ENCODE assay signal across 8 cellular contexts in the genomic region with DNA sequence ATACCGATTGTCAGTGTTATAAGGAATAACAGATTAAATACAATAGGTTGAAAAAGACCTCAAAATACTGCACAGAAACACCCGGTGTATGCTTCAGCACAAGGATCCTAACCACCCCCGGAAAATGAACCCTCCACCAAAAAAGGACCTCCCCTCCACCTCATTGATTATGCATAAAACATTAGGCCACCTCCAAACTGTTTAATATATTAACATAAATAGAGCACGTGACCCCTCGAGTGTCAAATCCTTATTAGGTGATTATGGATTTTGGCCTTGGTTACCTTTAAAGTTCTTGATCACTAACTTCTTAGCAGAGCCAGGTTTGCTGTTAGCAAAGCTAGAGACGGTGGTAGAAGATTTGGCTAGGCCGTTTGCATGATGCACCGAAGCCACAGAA. TPM values are rescaled to one million over a fixed set of nuclear protein-coding genes. Genes with fewer than 3 reads are reported as not detected.
A peak's percentile ranks its signal among the peaks of the same experiment; 100 is the strongest.
DNase-seq lines count a peak whose midpoint lies in the region; ATAC-seq and TF ChIP-seq lines count a peak whose summit lies in the region.

No MANE protein-coding gene starts in this region.

- H3K9ac ChIP-seq in IMR-90 (ENCODE audit: low read depth, low read length) (peak overlapping the region; percentile 99), iPS-15b (ENCODE audit: low read depth, low read length) (peak overlapping the region; percentile 73), stomach smooth muscle (ENCODE audit: low read length in 2 of 2) (peak overlapping the region; percentile 74 to 84)

- H3K23ac ChIP-seq in IMR-90 (ENCODE audit: low read depth, low read length) = peak overlapping the region; percentile 62

- CTCF ChIA-PET in IMR-90 (lab: Yijun Ruan, JAX) = no interaction called here
- CTCF ChIA-PET in activated CD8-positive, alpha-beta T cell treated with anti-CD3 and anti-CD28 coated beads for 36 hours (lab: Charles Lee) = interaction anchor here (1.9 kb wide), 1 partner anchor 45 kb away, joined by 5 read pairs; no protein-coding TSS in a partner anchor

- no peaks in the 10 kb centered on the region for H4K20me1 ChIP-seq in IMR-90 (ENCODE audit: insufficient read depth, low read length)

- in situ Hi-C loops in IMR-90 (cut with MboI; ENCODE audit: low sequenced_read_pairs) = no loop called here

- H3K14ac ChIP-seq in IMR-90 (replicated peaks; ENCODE audit: low read depth, low read length) = peak overlapping the region; percentile 90

- peak overlapping the region; percentile 93 for H3K4me2 ChIP-seq in IMR-90 (ENCODE audit: low read depth, low read length)

- H3K4me3 Mint-ChIP-seq in activated CD8-positive, alpha-beta T cell treated with anti-CD3 and anti-CD28 coated beads for 36 hours = peak overlapping the region; percentile 98

- H3K56ac ChIP-seq in IMR-90 (ENCODE audit: extremely low read depth, insufficient read depth, low read length) = peak overlapping the region; percentile 87; the same call in 1 of the 2 replicates

- no peaks in the 10 kb centered on the region for H3K9me1 ChIP-seq in IMR-90 (ENCODE audit: insufficient read depth, low read length)

- H4K91ac ChIP-seq in IMR-90 (ENCODE audit: insufficient read depth, low read depth, low read length) = peak overlapping the region; percentile 86; the same call in 1 of the 2 replicates

- H3K27ac ChIP-seq in IMR-90 (ENCODE audit: insufficient read depth, low read length) (peak overlapping the region; percentile 84), stomach smooth muscle (ENCODE audit: low read length) (peak overlapping the region; percentile 92)

- no peaks in the 10 kb centered on the region for H3K27me3 Mint-ChIP-seq in activated CD8-positive, alpha-beta T cell treated with anti-CD3 and anti-CD28 coated beads for 36 hours

- peak overlapping the region; percentile 65 to 75; a peak in 3 of 4 replicates for H4K8ac ChIP-seq in IMR-90 (ENCODE audit: low read depth in 2 of 2, low read length in 2 of 2)

- H4K5ac ChIP-seq in IMR-90 (ENCODE audit: low read depth, low read length) = peak overlapping the region; percentile 93; the same call in 1 of the 2 replicates

- H3K4me3 ChIP-seq in IMR-90 (ENCODE audit: insufficient read depth, low read depth, low read length) (peak overlapping the region; percentile 99), iPS-15b (ENCODE audit: low read depth, low read length) (peak overlapping the region; percentile 76), stomach smooth muscle (ENCODE audit: low read length in 2 of 2) (peak overlapping the region; percentile 83 to 90)

- no peak overlapping the region for H2BK20ac ChIP-seq in IMR-90 (ENCODE audit: low read depth, low read length)

- dilution Hi-C loops in IMR-90 (cut with HindIII; ENCODE audit: low sequenced_read_pairs, unreplicated experiment) = no loop called here

- H3K4ac ChIP-seq in IMR-90 (ENCODE audit: low read depth, low read length) = peak overlapping the region; percentile 94

- H3K36me3 Mint-ChIP-seq in activated CD8-positive, alpha-beta T cell treated with anti-CD3 and anti-CD28 coated beads for 36 hours (ENCODE audit: low read depth) = peaks cover 11% of the 10 kb centered on the region

- H2BK5ac ChIP-seq in IMR-90 (ENCODE audit: low read depth, low read length, poor library complexity, severe bottlenecking) = peak overlapping the region; percentile 96

- H3K18ac ChIP-seq in IMR-90 (ENCODE audit: low read depth, low read length) = peak overlapping the region; percentile 95; the same call in 1 of the 2 replicates

- H3K27ac Mint-ChIP-seq in activated CD8-positive, alpha-beta T cell treated with anti-CD3 and anti-CD28 coated beads for 36 hours = peak overlapping the region; percentile 98

- no peak for ATAC-seq in IMR-90 (ENCODE audit: low read depth)
- ATAC-seq in activated CD8-positive, alpha-beta T cell treated with anti-CD3 and anti-CD28 coated beads for 36 hours = no peak
- ATAC-seq in GM18873 (IDR thresholded peaks at IDR 0.05; ENCODE audit: low FRiP score, unreplicated experiment) = no peak

- no peaks in the 10 kb centered on the region; the same call in 1 of the 2 replicates for H3K36me3 ChIP-seq in IMR-90 (ENCODE audit: control insufficient read depth, insufficient read depth, low read length)
- no peaks in the 10 kb centered on the region for H3K36me3 ChIP-seq in iPS-15b (ENCODE audit: control insufficient read depth, insufficient read depth, low read length)
- peaks cover 0 to 6% of the 10 kb centered on the region in 2 donors for H3K36me3 ChIP-seq in stomach smooth muscle (ENCODE audit: control insufficient read depth in 2 of 2, insufficient read depth in 2 of 2, low read length in 2 of 2)

- H2BK120ac ChIP-seq in IMR-90 (ENCODE audit: low read depth, low read length) = peak overlapping the region; percentile 62

- BruUV-seq in IMR-90 (replicated peaks; lab: Mats Ljungman, UMichigan) = no TSS peak

- H3K9me3 ChIP-seq in IMR-90 (ENCODE audit: control insufficient read depth, insufficient read depth, low read length) (no peaks in the 10 kb centered on the region), iPS-15b (ENCODE audit: control insufficient read depth, insufficient read depth, low read length) (no peaks in the 10 kb centered on the region), stomach smooth muscle (ENCODE audit: control insufficient read depth in 2 of 2, low read length in 2 of 2) (no peaks in the 10 kb centered on the region)

- TF ChIP-seq RAD21 in IMR-90 (IDR thresholded peaks at IDR 0.05; ENCODE audit: low read length) = no peak

- no peak overlapping the region; the same call in 2 of the 3 replicates for H2BK15ac ChIP-seq in IMR-90 (ENCODE audit: low read depth, low read length)

- TF ChIP-seq POLR2A in IMR-90 (IDR thresholded peaks at IDR 0.05; ENCODE audit: low read depth, low read length) = no peak

- no peaks in the 10 kb centered on the region; a peak in 1 of 4 replicates for H3K79me1 ChIP-seq in IMR-90 (ENCODE audit: low read depth in 1 of 2, low read length in 2 of 2)

- H3K4me1 ChIP-seq in IMR-90 (ENCODE audit: control insufficient read depth, insufficient read depth, low read length) (no peaks in the 10 kb centered on the region), iPS-15b (ENCODE audit: control insufficient read depth, insufficient read depth, low read length) (no peaks in the 10 kb centered on the region), stomach smooth muscle (ENCODE audit: control insufficient read depth, insufficient read depth, low read length) (no peaks in the 10 kb centered on the region)

- POLR2A ChIA-PET in IMR-90 (lab: Charles Lee; ENCODE audit: unreplicated experiment) = interaction anchor here (0.6 kb wide), 1 partner anchor 84 kb away, joined by 3 read pairs; no protein-coding TSS in a partner anchor
- POLR2A ChIA-PET in activated CD8-positive, alpha-beta T cell treated with anti-CD3 and anti-CD28 coated beads for 36 hours (lab: Charles Lee) = interaction anchor here (1.0 to 1.2 kb wide), 2 partner anchors 9 to 41 kb away, joined by 3 read pairs; no protein-coding TSS in a partner anchor

- DNase-seq in DMS 273 (lab: John Stamatoyannopoulos, UW; ENCODE audit: unreplicated experiment) (peak; percentile 69), IMR-90 (no peak), activated gamma-delta T cell treated with Interleukin-2 at 50 U/mL for 16 hours (no peak), iPS-NIHi11 (ENCODE audit: low spot score) (no peak)
- no peak for DNase-seq in activated CD8-positive, alpha-beta T cell treated with anti-CD3 and anti-CD28 coated beads for 36 hours

- H2AK5ac ChIP-seq in IMR-90 (ENCODE audit: low read depth, low read length) = no peak overlapping the region; the same call in 1 of the 2 replicates

- no peaks in the 10 kb centered on the region for H3K27me3 ChIP-seq in IMR-90 (ENCODE audit: control insufficient read depth, insufficient read depth, low read length)
- no peaks in the 10 kb centered on the region for H3K27me3 ChIP-seq in iPS-15b (ENCODE audit: control insufficient read depth, insufficient read depth, low read length)
- H3K27me3 ChIP-seq in stomach smooth muscle (ENCODE audit: control insufficient read depth in 1 of 2, insufficient read depth in 2 of 2, low read length in 2 of 2) = no peaks in the 10 kb centered on the region

- no peak for TF ChIP-seq CTCF in IMR-90 (conservative IDR thresholded peaks at IDR 0.05; ENCODE audit: low read depth, low read length)
- TF ChIP-seq CTCF in activated CD8-positive, alpha-beta T cell treated with anti-CD3 and anti-CD28 coated beads for 36 hours (IDR thresholded peaks at IDR 0.05) = no peak

- WGBS in IMR-90 (ENCODE audit: extremely low coverage in 2 of 2, insufficient read length in 1 of 2), 2 experiments = no CpG with 5 or more reads among the region's 8 CpGs

- no peak overlapping the region for H2AK9ac ChIP-seq in IMR-90 (replicated peaks; ENCODE audit: low read depth, low read length, poor library complexity)

- H2AFZ ChIP-seq in IMR-90 (replicated peaks; ENCODE audit: low read length, poor library complexity) = no peak overlapping the region

- intact Hi-C loops in IMR-90 (cut with micrococcal nuclease) = loop anchor here (1.0 to 2.0 kb wide), 3 partner anchors 9 to 211 kb away; a partner anchor contains a TSS
- intact Hi-C loops in activated CD8-positive, alpha-beta T cell treated with anti-CD3 and anti-CD28 coated beads for 36 hours (cut with micrococcal nuclease) = loop anchor here (2.0 to 5.0 kb wide), 2 partner anchors 43 to 62 kb away; no protein-coding TSS in a partner anchor

- peaks cover 23% of the 10 kb centered on the region for H3K4me1 Mint-ChIP-seq in activated CD8-positive, alpha-beta T cell treated with anti-CD3 and anti-CD28 coated beads for 36 hours (ENCODE audit: low read depth)

- no peaks in the 10 kb centered on the region for H3K9me3 Mint-ChIP-seq in activated CD8-positive, alpha-beta T cell treated with anti-CD3 and anti-CD28 coated beads for 36 hours

TF ChIP-seq in IMR-90, 13 proteins besides CTCF, POLR2A, EP300 and RAD21 (continues in another document):
- TF ChIP-seq FOS (IDR thresholded peaks at IDR 0.05; ENCODE audit: low read depth, low read length) = no peak

RNA-seq across cellular contexts. Expression of a gene that starts 1.0 kb away (rescaled TPM):
- total RNA-seq in IMR-90 (2012; rRNA removed) = 19.4 and 33.1 TPM in 2 replicates
- 21.1 and 30.9 TPM in 2 replicates for polyA plus RNA-seq in IMR-90 (2012; rRNA removed)
- 9.7 and 11.3 TPM in 2 replicates for polyA plus RNA-seq in IMR-90 (2012; cell fraction: cytosol; rRNA removed)
- 22.0 and 63.6 TPM in 2 replicates for polyA plus RNA-seq in IMR-90 (2012; cell fraction: nucleus; rRNA removed; ENCODE audit: low replicate concordance)
- 10 to 100 TPM; 39.1 to 39.8 TPM for total RNA-seq in activated CD8-positive, alpha-beta T cell treated with anti-CD3 and anti-CD28 coated beads for 36 hours

RNA-seq across cellular contexts. Expression of a gene that starts 44.1 kb away (rescaled TPM):
- total RNA-seq in IMR-90 (2012; rRNA removed) = 36.9 and 48.6 TPM in 2 replicates
- 45.8 and 52.8 TPM in 2 replicates for polyA plus RNA-seq in IMR-90 (2012; rRNA removed)
- polyA plus RNA-seq in IMR-90 (2012; cell fraction: cytosol; rRNA removed) = 9.8 and 20.8 TPM in 2 replicates
- 3.1 and 25.6 TPM in 2 replicates for polyA plus RNA-seq in IMR-90 (2012; cell fraction: nucleus; rRNA removed; ENCODE audit: low replicate concordance)
- total RNA-seq in activated CD8-positive, alpha-beta T cell treated with anti-CD3 and anti-CD28 coated beads for 36 hours = 10 to 100 TPM; 66.3 to 71.0 TPM
